Comparison of ENCODE assay signal across 33 cellular contexts in genomic region chr7:18702071-18702829, GRCh38.
"Had no signal": no experiment of that assay in that cellular context is flagged by ENCODE, and none has a peak within 500 bp of the region (broad histone marks: within the 10 kb centered on the region; RNA-seq: fewer than 3 reads in every experiment).

No MANE protein-coding gene starts in this region.

- H3K4me1 ChIP-seq: esophagus muscularis mucosa, foreskin keratinocyte, gastrocnemius medialis had no signal

- H3K27ac ChIP-seq: brain microvascular endothelial cell, coronary artery, dorsolateral prefrontal cortex, esophagus muscularis mucosa, foreskin keratinocyte, gastrocnemius medialis, heart left ventricle, VCaP had no signal

- H3K27me3 Mint-ChIP-seq: activated CD8-positive, alpha-beta T cell treated with anti-CD3 and anti-CD28 coated beads for 36 hours; activated naive CD8-positive, alpha-beta T cell; activated T-helper 17 cell treated with anti-CD3 and anti-CD28 coated beads, Interleukin-2, amount 50 U/mL, for 72 hours; central memory CD8-positive, alpha-beta T cell; dendritic cell treated with granulocyte-macrophage colony-stimulating factor and Interleukin-4, amounts not matched to agents 40 ng/mL and 50 ng/mL, for 4 days had no signal

- H3K27ac Mint-ChIP-seq: activated CD8-positive, alpha-beta T cell treated with anti-CD3 and anti-CD28 coated beads for 36 hours; activated naive CD8-positive, alpha-beta T cell; activated T-helper 17 cell treated with anti-CD3 and anti-CD28 coated beads, Interleukin-2, amount 50 U/mL, for 72 hours; dendritic cell treated with granulocyte-macrophage colony-stimulating factor and Interleukin-4, amounts not matched to agents 40 ng/mL and 50 ng/mL, for 4 days; endodermal cell; WTC11 had no signal

- ATAC-seq: activated CD4-positive, CD25-positive, alpha-beta regulatory T cell treated with anti-CD3 and anti-CD28 coated beads, Interleukin-2, amount 50 U/mL, for 24 hours; activated CD8-positive, alpha-beta T cell treated with anti-CD3 and anti-CD28 coated beads for 36 hours; activated T-cell treated with anti-CD3 and anti-CD28 coated beads, Interleukin-2, amount 50 U/mL, for 4 hours; activated T-helper 17 cell treated with anti-CD3 and anti-CD28 coated beads, Interleukin-2, amount 50 U/mL, for 72 hours; foreskin keratinocyte; gastrocnemius medialis; heart left ventricle; WTC11 had no signal

- H3K4me1 Mint-ChIP-seq: activated T-helper 17 cell treated with anti-CD3 and anti-CD28 coated beads, Interleukin-2, amount 50 U/mL, for 72 hours; central memory CD8-positive, alpha-beta T cell had no signal

- FAIRE-seq: astrocyte, bronchial epithelial cell had no signal

- DNase-seq: activated CD4-positive, alpha-beta T cell treated with anti-CD3 and anti-CD28 coated beads for 48 hours; activated CD4-positive, alpha-beta T cell treated with anti-CD3 and anti-CD28 coated beads, Interleukin-2, amount 50 U/mL, for 1 hour; activated CD4-positive, alpha-beta T cell treated with anti-CD3 and anti-CD28 coated beads, Interleukin-2, amount 50 U/mL, for 48 hours; activated CD8-positive, alpha-beta memory T cell treated with anti-CD3 and anti-CD28 coated beads for 24 hours; activated CD8-positive, alpha-beta T cell treated with anti-CD3 and anti-CD28 coated beads for 36 hours; activated effector memory CD4-positive, alpha-beta T cell treated with Interleukin-2 at 50 U/mL for 16 hours; activated gamma-delta T cell treated with Interleukin-2 at 50 U/mL for 16 hours; activated naive CD4-positive, alpha-beta T cell treated with anti-CD3 and anti-CD28 coated beads, Interleukin-2, amount 50 U/mL, for 16 hours; activated naive CD4-positive, alpha-beta T cell treated with Interleukin-2 at 50 U/mL for 16 hours; activated T-cell treated with anti-CD3 and anti-CD28 coated beads, Interleukin-2, amount 50 U/mL, for 4 hours; amniotic stem cell; anterior cingulate cortex; brain microvascular endothelial cell; dorsolateral prefrontal cortex; effector memory CD4-positive, alpha-beta T cell; endodermal cell; erythroblast; foreskin keratinocyte; gastrocnemius medialis; glutamatergic neuron; heart left ventricle; T-helper 2 cell had no signal

- H3K36me3 ChIP-seq: brain microvascular endothelial cell, esophagus muscularis mucosa, gastrocnemius medialis, heart left ventricle had no signal

- H3K9me3 Mint-ChIP-seq: activated CD8-positive, alpha-beta T cell treated with anti-CD3 and anti-CD28 coated beads for 36 hours; activated T-cell treated with anti-CD3 and anti-CD28 coated beads, Interleukin-2, amount 50 U/mL, for 4 hours; activated T-helper 17 cell treated with anti-CD3 and anti-CD28 coated beads, Interleukin-2, amount 50 U/mL, for 72 hours; central memory CD8-positive, alpha-beta T cell; dendritic cell treated with granulocyte-macrophage colony-stimulating factor and Interleukin-4, amounts not matched to agents 40 ng/mL and 50 ng/mL, for 4 days; endodermal cell; WTC11 had no signal

- H3K27me3 ChIP-seq: brain microvascular endothelial cell, dorsolateral prefrontal cortex, esophagus muscularis mucosa, foreskin keratinocyte, gastrocnemius medialis, heart left ventricle had no signal

- H3K9me3 ChIP-seq: esophagus muscularis mucosa, gastrocnemius medialis, heart left ventricle had no signal

- H3K36me3 Mint-ChIP-seq: activated naive CD8-positive, alpha-beta T cell; WTC11 had no signal

- H3K4me3 ChIP-seq: coronary artery, dorsolateral prefrontal cortex, esophagus muscularis mucosa, gastrocnemius medialis, heart left ventricle had no signal

- H3K4me3 Mint-ChIP-seq: activated CD8-positive, alpha-beta T cell treated with anti-CD3 and anti-CD28 coated beads for 36 hours; activated naive CD8-positive, alpha-beta T cell; activated T-cell treated with anti-CD3 and anti-CD28 coated beads, Interleukin-2, amount 50 U/mL, for 4 hours; activated T-helper 17 cell treated with anti-CD3 and anti-CD28 coated beads, Interleukin-2, amount 50 U/mL, for 72 hours; central memory CD8-positive, alpha-beta T cell; dendritic cell treated with granulocyte-macrophage colony-stimulating factor and Interleukin-4, amounts not matched to agents 40 ng/mL and 50 ng/mL, for 4 days; endodermal cell; WTC11 had no signal
